28 cellular contexts compared by ENCODE assay signal in genomic region chr4:153997506-153997905, GRCh38.
"Had no signal": no experiment of that assay in that cellular context is flagged by ENCODE, and none has a peak within 500 bp of the region (broad histone marks: within the 10 kb centered on the region; RNA-seq: fewer than 3 reads in every experiment).

No MANE protein-coding gene starts in this region.

- H3K4me1 Mint-ChIP-seq: immature natural killer cell; naive thymus-derived CD4-positive, alpha-beta T cell; stimulated activated naive B cell treated with anti-CD40 and anti-IgM and Interleukin-4, amounts not matched to agents 10 μg/mL and 1 μg/mL and 100 μg/mL, for 72 hours had no signal

- DNase-seq: heart left ventricle; hypothalamus; immature natural killer cell; kidney; left colon; left lung; midbrain; mucosa of descending colon; naive thymus-derived CD4-positive, alpha-beta T cell; pancreas; retina; right cardiac atrium; stimulated activated CD4-positive, alpha-beta T cell treated with anti-CD3 and anti-CD28 coated beads, Interleukin-12 subunit alpha, Interleukin-12 subunit beta, amount 100 ng/mL, for 4 hours; stimulated activated CD4-positive, alpha-beta T cell treated with anti-CD3 and anti-CD28 coated beads, Interleukin-15, amount 100 ng/mL, for 24 hours; stimulated activated CD4-positive, alpha-beta T cell treated with anti-CD3 and anti-CD28 coated beads, Interleukin-2, amount 100 ng/mL, for 24 hours; stimulated activated CD4-positive, alpha-beta T cell treated with anti-CD3 and anti-CD28 coated beads, Interleukin-4, amount 100 ng/mL, for 1 hour; stimulated activated naive B cell treated with anti-CD40 and anti-IgM and Interleukin-4, amounts not matched to agents 10 μg/mL and 1 μg/mL and 100 μg/mL, for 72 hours; stimulated activated naive CD8-positive, alpha-beta T cell treated with anti-CD3 and anti-CD28 coated beads, Interleukin-15, Interleukin-2, amounts not matched to agents 100 U/mL and 50 U/mL, for 24 hours; stomach; testis; thyroid gland; transverse colon; upper lobe of left lung had no signal

- H3K36me3 Mint-ChIP-seq: immature natural killer cell; natural killer cell treated with Interleukin-12 subunit alpha and Interleukin-12 subunit beta and Interleukin-15 and Interleukin-18, amount 100 ng/mL, for 72 hours; stimulated activated naive B cell treated with anti-CD40 and anti-IgM and Interleukin-4, amounts not matched to agents 10 μg/mL and 1 μg/mL and 100 μg/mL, for 72 hours had no signal

- H3K27ac Mint-ChIP-seq: immature natural killer cell; naive thymus-derived CD4-positive, alpha-beta T cell; natural killer cell treated with Interleukin-12 subunit alpha and Interleukin-12 subunit beta and Interleukin-15 and Interleukin-18, amount 100 ng/mL, for 72 hours; stimulated activated naive B cell treated with anti-CD40 and anti-IgM and Interleukin-4, amounts not matched to agents 10 μg/mL and 1 μg/mL and 100 μg/mL, for 72 hours had no signal

- ATAC-seq: heart left ventricle; left colon; left lung; mucosa of descending colon; naive thymus-derived CD4-positive, alpha-beta T cell; natural killer cell treated with Interleukin-12 subunit alpha and Interleukin-12 subunit beta and Interleukin-15 and Interleukin-18, amount 100 ng/mL, for 72 hours; pancreas; right cardiac atrium; sciatic nerve; stimulated activated naive B cell treated with anti-CD40 and anti-IgM and Interleukin-4, amounts not matched to agents 10 μg/mL and 1 μg/mL and 100 μg/mL, for 72 hours; stimulated activated naive CD8-positive, alpha-beta T cell treated with anti-CD3 and anti-CD28 coated beads, Interleukin-15, Interleukin-2, amounts not matched to agents 100 U/mL and 50 U/mL, for 24 hours had no signal

- H3K4me3 ChIP-seq: heart left ventricle, left lung, lung, mucosa of descending colon, pancreas, prostate gland, skin epidermis, stomach, testis, thyroid gland, transverse colon, upper lobe of left lung had no signal

- H3K4me3 Mint-ChIP-seq: immature natural killer cell; naive thymus-derived CD4-positive, alpha-beta T cell; natural killer cell treated with Interleukin-12 subunit alpha and Interleukin-12 subunit beta and Interleukin-15 and Interleukin-18, amount 100 ng/mL, for 72 hours; stimulated activated naive B cell treated with anti-CD40 and anti-IgM and Interleukin-4, amounts not matched to agents 10 μg/mL and 1 μg/mL and 100 μg/mL, for 72 hours had no signal
